Comparison of ENCODE assay signal across 1 cellular context in genomic region chr10:86721232-86721631, GRCh38.
TF ChIP-seq lines count a peak whose summit lies in the region.

No MANE protein-coding gene starts in this region.

TF ChIP-seq in K562, 482 proteins besides CTCF, POLR2A, EP300 and RAD21 (continues in another document):
- TF ChIP-seq CSDE1 (IDR thresholded peaks at IDR 0.05): no peak
- TF ChIP-seq CBFA2T2 (conservative IDR thresholded peaks at IDR 0.05): peak; percentile 78
- no peak for TF ChIP-seq ELF1 (tag; IDR thresholded peaks at IDR 0.05)
- TF ChIP-seq C11orf30 (IDR thresholded peaks at IDR 0.05; ENCODE audit: low read depth): peak; percentile 25; the same call in 1 of the 2 replicates
- TF ChIP-seq ZBTB11 (CRISPR knock-in tag; IDR thresholded peaks at IDR 0.05): no peak
- no peak for TF ChIP-seq PKNOX1 (IDR thresholded peaks at IDR 0.05)
- no peak for TF ChIP-seq MAFF (IDR thresholded peaks at IDR 0.05; ENCODE audit: low read length)
- 0 out of 4 replicates have a peak, but pooled peaks have one; percentile 9 to 20 for TF ChIP-seq TRIM24 (IDR thresholded peaks at IDR 0.05)
- no peak for TF ChIP-seq TAF9B (IDR thresholded peaks at IDR 0.05; ENCODE audit: partially characterized antibody)
- peak; percentile 32; the same call in 1 of the 2 replicates for TF ChIP-seq ZNF316 (IDR thresholded peaks at IDR 0.05)
- TF ChIP-seq, protein P1, sequence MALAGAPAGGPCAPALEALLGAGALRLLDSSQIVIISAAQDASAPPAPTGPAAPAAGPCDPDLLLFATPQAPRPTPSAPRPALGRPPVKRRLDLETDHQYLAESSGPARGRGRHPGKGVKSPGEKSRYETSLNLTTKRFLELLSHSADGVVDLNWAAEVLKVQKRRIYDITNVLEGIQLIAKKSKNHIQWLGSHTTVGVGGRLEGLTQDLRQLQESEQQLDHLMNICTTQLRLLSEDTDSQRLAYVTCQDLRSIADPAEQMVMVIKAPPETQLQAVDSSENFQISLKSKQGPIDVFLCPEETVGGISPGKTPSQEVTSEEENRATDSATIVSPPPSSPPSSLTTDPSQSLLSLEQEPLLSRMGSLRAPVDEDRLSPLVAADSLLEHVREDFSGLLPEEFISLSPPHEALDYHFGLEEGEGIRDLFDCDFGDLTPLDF (CRISPR knock-in tag; IDR thresholded peaks at IDR 0.05): no peak
- no peak for TF ChIP-seq BRCA1 (IDR thresholded peaks at IDR 0.05)
- TF ChIP-seq BRCA1 (CRISPR knock-in tag; IDR thresholded peaks at IDR 0.05): no peak
- TF ChIP-seq CBFB (CRISPR knock-in tag; IDR thresholded peaks at IDR 0.05): no peak
- TF ChIP-seq POLR2H (tag; IDR thresholded peaks at IDR 0.05; ENCODE audit: low read depth): no peak
- peak; percentile 80 for TF ChIP-seq TAL1 (IDR thresholded peaks at IDR 0.05)
- no peak for TF ChIP-seq ZNF217 (CRISPR knock-in tag; IDR thresholded peaks at IDR 0.05)
- no peak for TF ChIP-seq CUX1 (CRISPR knock-in tag; IDR thresholded peaks at IDR 0.05)
- no peak for TF ChIP-seq ZNF354B (CRISPR knock-in tag; IDR thresholded peaks at IDR 0.05)
- no peak for TF ChIP-seq TEAD2 (tag; IDR thresholded peaks at IDR 0.05)
- TF ChIP-seq ZNF282 (CRISPR knock-in tag; IDR thresholded peaks at IDR 0.05): no peak
- no peak for TF ChIP-seq HNRNPLL (IDR thresholded peaks at IDR 0.05; ENCODE audit: low read depth, low read length, poor library complexity, severe bottlenecking)
- no peak for TF ChIP-seq CCAR2 (IDR thresholded peaks at IDR 0.05; ENCODE audit: low read depth, low read length)
- no peak for TF ChIP-seq RBM25 (IDR thresholded peaks at IDR 0.05; ENCODE audit: low read depth, low read length, severe bottlenecking)
- 0 out of 2 replicates have a peak, but pooled peaks have one; percentile 46 for TF ChIP-seq POLR2AphosphoS5 (IDR thresholded peaks at IDR 0.05; ENCODE audit: control insufficient read depth, insufficient read depth, low read depth, low read length)
- no peak for TF ChIP-seq STAT6 (CRISPR knock-in tag; IDR thresholded peaks at IDR 0.05)
- TF ChIP-seq ZNF830 (CRISPR knock-in tag; IDR thresholded peaks at IDR 0.05): no peak
- no peak for TF ChIP-seq ELF4 (CRISPR knock-in tag; IDR thresholded peaks at IDR 0.05)
- TF ChIP-seq JUN (IDR thresholded peaks at IDR 0.05; ENCODE audit: borderline replicate concordance, low read depth, low read length): no peak
- no peak for TF ChIP-seq JUN (CRISPR knock-in tag; IDR thresholded peaks at IDR 0.05; ENCODE audit: borderline replicate concordance)
- TF ChIP-seq SOX6 (IDR thresholded peaks at IDR 0.05): peak; percentile 66; the same call in 1 of the 2 replicates
- no peak for TF ChIP-seq PBX2 (CRISPR knock-in tag; IDR thresholded peaks at IDR 0.05; ENCODE audit: low read depth)
- 0 out of 2 replicates have a peak, but pooled peaks have one; percentile 29 for TF ChIP-seq PBX2 (tag; conservative IDR thresholded peaks at IDR 0.05; ENCODE audit: low read depth)
- TF ChIP-seq ZEB2 (IDR thresholded peaks at IDR 0.05): 0 out of 2 replicates have a peak, but pooled peaks have one; percentile 25
- TF ChIP-seq NFIC (IDR thresholded peaks at IDR 0.05): peak; percentile 29; the same call in 1 of the 2 replicates
- no peak for TF ChIP-seq ZNF121 (CRISPR knock-in tag; conservative IDR thresholded peaks at IDR 0.05)
- no peak for TF ChIP-seq FOSL1 (tag; conservative IDR thresholded peaks at IDR 0.05)
- TF ChIP-seq SIX5 (IDR thresholded peaks at IDR 0.05; ENCODE audit: borderline replicate concordance in 1 of 2, insufficient read depth in 1 of 2, low read depth in 1 of 2, low read length in 2 of 2): no peak
- no peak for TF ChIP-seq NR1H2 (CRISPR knock-in tag; IDR thresholded peaks at IDR 0.05)
- TF ChIP-seq MCM2 (IDR thresholded peaks at IDR 0.05; ENCODE audit: low read depth): no peak
- no peak for TF ChIP-seq NONO (IDR thresholded peaks at IDR 0.05; ENCODE audit: low read depth in 2 of 2, low read length in 1 of 2)
- TF ChIP-seq PRDM10 (IDR thresholded peaks at IDR 0.05; ENCODE audit: partially characterized antibody): no peak
- TF ChIP-seq ZNF197 (CRISPR knock-in tag; IDR thresholded peaks at IDR 0.05; ENCODE audit: low read depth): no peak
- no peak for TF ChIP-seq ZNF561 (CRISPR knock-in tag; conservative IDR thresholded peaks at IDR 0.05)
- TF ChIP-seq MTA2 (IDR thresholded peaks at IDR 0.05; ENCODE audit: low read depth): peak; percentile 63; the same call in 1 of the 2 replicates
- no peak for TF ChIP-seq GABPB2 (CRISPR knock-in tag; conservative IDR thresholded peaks at IDR 0.05)
- TF ChIP-seq MEIS2 (IDR thresholded peaks at IDR 0.05; ENCODE audit: partially characterized antibody): peak; percentile 65
- TF ChIP-seq, protein P2, sequence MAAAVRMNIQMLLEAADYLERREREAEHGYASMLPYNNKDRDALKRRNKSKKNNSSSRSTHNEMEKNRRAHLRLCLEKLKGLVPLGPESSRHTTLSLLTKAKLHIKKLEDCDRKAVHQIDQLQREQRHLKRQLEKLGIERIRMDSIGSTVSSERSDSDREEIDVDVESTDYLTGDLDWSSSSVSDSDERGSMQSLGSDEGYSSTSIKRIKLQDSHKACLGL (CRISPR knock-in tag; IDR thresholded peaks at IDR 0.05; ENCODE audit: borderline replicate concordance, poor library complexity, severe bottlenecking): no peak
